ENCODE assay signal across 3 cellular contexts in the genomic region with DNA sequence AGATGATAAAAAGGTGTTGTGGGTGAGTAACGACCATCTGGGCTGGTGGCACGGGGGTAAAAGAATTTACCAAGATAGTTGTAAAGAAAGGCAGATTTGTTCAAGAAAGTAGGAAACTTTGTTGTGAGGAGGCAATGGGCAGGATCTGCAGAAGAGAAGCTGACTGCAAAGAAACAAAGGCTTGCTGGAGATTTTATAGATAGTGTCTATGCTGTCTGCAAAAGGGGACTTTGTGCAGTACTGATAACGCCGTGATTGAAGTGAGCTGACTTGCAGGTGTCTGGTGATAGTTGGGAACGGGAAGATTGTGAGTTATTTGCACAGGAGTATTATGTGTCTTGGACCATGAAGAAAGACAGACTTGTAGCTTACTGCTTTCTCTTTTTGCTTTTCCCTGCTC.
TF ChIP-seq lines count a peak whose summit lies in the region.

No MANE protein-coding gene starts in this region.

TF ChIP-seq in SK-N-SH, 30 proteins besides CTCF, POLR2A, EP300 and RAD21:
- no peak for TF ChIP-seq TAF1 (IDR thresholded peaks at IDR 0.05; ENCODE audit: borderline replicate concordance, low read depth, low read length)
- TF ChIP-seq GATA2 (CRISPR knock-in tag; IDR thresholded peaks at IDR 0.05), result peak; percentile 50
- TF ChIP-seq GABPA (IDR thresholded peaks at IDR 0.05; ENCODE audit: low read depth), result no peak
- TF ChIP-seq, protein P1, sequence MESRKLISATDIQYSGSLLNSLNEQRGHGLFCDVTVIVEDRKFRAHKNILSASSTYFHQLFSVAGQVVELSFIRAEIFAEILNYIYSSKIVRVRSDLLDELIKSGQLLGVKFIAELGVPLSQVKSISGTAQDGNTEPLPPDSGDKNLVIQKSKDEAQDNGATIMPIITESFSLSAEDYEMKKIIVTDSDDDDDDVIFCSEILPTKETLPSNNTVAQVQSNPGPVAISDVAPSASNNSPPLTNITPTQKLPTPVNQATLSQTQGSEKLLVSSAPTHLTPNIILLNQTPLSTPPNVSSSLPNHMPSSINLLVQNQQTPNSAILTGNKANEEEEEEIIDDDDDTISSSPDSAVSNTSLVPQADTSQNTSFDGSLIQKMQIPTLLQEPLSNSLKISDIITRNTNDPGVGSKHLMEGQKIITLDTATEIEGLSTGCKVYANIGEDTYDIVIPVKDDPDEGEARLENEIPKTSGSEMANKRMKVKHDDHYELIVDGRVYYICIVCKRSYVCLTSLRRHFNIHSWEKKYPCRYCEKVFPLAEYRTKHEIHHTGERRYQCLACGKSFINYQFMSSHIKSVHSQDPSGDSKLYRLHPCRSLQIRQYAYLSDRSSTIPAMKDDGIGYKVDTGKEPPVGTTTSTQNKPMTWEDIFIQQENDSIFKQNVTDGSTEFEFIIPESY (IDR thresholded peaks at IDR 0.05; ENCODE audit: borderline replicate concordance, low read depth), result no peak
- TF ChIP-seq, protein P2, sequence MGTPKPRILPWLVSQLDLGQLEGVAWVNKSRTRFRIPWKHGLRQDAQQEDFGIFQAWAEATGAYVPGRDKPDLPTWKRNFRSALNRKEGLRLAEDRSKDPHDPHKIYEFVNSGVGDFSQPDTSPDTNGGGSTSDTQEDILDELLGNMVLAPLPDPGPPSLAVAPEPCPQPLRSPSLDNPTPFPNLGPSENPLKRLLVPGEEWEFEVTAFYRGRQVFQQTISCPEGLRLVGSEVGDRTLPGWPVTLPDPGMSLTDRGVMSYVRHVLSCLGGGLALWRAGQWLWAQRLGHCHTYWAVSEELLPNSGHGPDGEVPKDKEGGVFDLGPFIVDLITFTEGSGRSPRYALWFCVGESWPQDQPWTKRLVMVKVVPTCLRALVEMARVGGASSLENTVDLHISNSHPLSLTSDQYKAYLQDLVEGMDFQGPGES (IDR thresholded peaks at IDR 0.05; ENCODE audit: low read depth, low read length), result no peak
- TF ChIP-seq TEAD4 (IDR thresholded peaks at IDR 0.05; ENCODE audit: borderline replicate concordance, insufficient read depth), result no peak
- TF ChIP-seq ELF1 (IDR thresholded peaks at IDR 0.05), result no peak
- TF ChIP-seq MXI1 (IDR thresholded peaks at IDR 0.05; ENCODE audit: low read depth, low read length), result no peak

TF ChIP-seq in SK-N-SH treated with all-trans-retinoic acid at 6 μM for 48 hours, 23 proteins besides CTCF, POLR2A, EP300 and RAD21:
- TF ChIP-seq PPARA (CRISPR knock-in tag; IDR thresholded peaks at IDR 0.05; ENCODE audit: borderline replicate concordance) (no peak), SNAI2 (CRISPR knock-in tag; IDR thresholded peaks at IDR 0.05) (no peak), ZNF8 (CRISPR knock-in tag; IDR thresholded peaks at IDR 0.05) (no peak), GLIS3 (CRISPR knock-in tag; IDR thresholded peaks at IDR 0.05) (no peak), ZNF70 (CRISPR knock-in tag; IDR thresholded peaks at IDR 0.05) (no peak), CSDC2 (CRISPR knock-in tag; IDR thresholded peaks at IDR 0.05) (no peak), ZC3H10 (CRISPR knock-in tag; IDR thresholded peaks at IDR 0.05) (no peak), ESRRG (CRISPR knock-in tag; IDR thresholded peaks at IDR 0.05) (no peak), ARNTL (CRISPR knock-in tag; IDR thresholded peaks at IDR 0.05; ENCODE audit: borderline replicate concordance, low read depth) (no peak), OSR1 (CRISPR knock-in tag; IDR thresholded peaks at IDR 0.05) (no peak), ISL1 (CRISPR knock-in tag; IDR thresholded peaks at IDR 0.05) (no peak), ZFP30 (CRISPR knock-in tag; IDR thresholded peaks at IDR 0.05) (no peak)
- TF ChIP-seq, protein P3, sequence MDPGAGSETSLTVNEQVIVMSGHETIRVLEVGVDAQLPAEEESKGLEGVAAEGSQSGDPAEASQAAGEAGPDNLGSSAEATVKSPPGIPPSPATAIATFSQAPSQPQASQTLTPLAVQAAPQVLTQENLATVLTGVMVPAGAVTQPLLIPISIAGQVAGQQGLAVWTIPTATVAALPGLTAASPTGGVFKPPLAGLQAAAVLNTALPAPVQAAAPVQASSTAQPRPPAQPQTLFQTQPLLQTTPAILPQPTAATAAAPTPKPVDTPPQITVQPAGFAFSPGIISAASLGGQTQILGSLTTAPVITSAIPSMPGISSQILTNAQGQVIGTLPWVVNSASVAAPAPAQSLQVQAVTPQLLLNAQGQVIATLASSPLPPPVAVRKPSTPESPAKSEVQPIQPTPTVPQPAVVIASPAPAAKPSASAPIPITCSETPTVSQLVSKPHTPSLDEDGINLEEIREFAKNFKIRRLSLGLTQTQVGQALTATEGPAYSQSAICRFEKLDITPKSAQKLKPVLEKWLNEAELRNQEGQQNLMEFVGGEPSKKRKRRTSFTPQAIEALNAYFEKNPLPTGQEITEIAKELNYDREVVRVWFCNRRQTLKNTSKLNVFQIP (CRISPR knock-in tag; IDR thresholded peaks at IDR 0.05; ENCODE audit: borderline replicate concordance, low read depth), result no peak
- TF ChIP-seq, protein P4, sequence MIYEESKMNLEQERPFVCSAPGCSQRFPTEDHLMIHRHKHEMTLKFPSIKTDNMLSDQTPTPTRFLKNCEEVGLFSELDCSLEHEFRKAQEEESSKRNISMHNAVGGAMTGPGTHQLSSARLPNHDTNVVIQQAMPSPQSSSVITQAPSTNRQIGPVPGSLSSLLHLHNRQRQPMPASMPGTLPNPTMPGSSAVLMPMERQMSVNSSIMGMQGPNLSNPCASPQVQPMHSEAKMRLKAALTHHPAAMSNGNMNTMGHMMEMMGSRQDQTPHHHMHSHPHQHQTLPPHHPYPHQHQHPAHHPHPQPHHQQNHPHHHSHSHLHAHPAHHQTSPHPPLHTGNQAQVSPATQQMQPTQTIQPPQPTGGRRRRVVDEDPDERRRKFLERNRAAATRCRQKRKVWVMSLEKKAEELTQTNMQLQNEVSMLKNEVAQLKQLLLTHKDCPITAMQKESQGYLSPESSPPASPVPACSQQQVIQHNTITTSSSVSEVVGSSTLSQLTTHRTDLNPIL (CRISPR knock-in tag; IDR thresholded peaks at IDR 0.05; ENCODE audit: low read depth), result no peak
- TF ChIP-seq, protein P5, sequence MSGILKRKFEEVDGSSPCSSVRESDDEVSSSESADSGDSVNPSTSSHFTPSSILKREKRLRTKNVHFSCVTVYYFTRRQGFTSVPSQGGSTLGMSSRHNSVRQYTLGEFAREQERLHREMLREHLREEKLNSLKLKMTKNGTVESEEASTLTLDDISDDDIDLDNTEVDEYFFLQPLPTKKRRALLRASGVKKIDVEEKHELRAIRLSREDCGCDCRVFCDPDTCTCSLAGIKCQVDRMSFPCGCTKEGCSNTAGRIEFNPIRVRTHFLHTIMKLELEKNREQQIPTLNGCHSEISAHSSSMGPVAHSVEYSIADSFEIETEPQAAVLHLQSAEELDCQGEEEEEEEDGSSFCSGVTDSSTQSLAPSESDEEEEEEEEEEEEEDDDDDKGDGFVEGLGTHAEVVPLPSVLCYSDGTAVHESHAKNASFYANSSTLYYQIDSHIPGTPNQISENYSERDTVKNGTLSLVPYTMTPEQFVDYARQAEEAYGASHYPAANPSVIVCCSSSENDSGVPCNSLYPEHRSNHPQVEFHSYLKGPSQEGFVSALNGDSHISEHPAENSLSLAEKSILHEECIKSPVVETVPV (CRISPR knock-in tag; IDR thresholded peaks at IDR 0.05), result no peak

TF ChIP-seq in K562, 482 proteins besides CTCF, POLR2A, EP300 and RAD21:
- TF ChIP-seq ARID1B (IDR thresholded peaks at IDR 0.05) (peak; percentile 48; the same call in 1 of the 2 replicates), ARHGAP35 (IDR thresholded peaks at IDR 0.05; ENCODE audit: partially characterized antibody) (no peak), ZNF717 (CRISPR knock-in tag; IDR thresholded peaks at IDR 0.05) (no peak), RCOR1 (IDR thresholded peaks at IDR 0.05; ENCODE audit: borderline replicate concordance in 1 of 2, low read depth in 2 of 2, low read length in 2 of 2) (peak; percentile 20 to 96; a peak in 3 of 4 replicates), ZNF253 (CRISPR knock-in tag; conservative IDR thresholded peaks at IDR 0.05) (no peak), KLF16 (IDR thresholded peaks at IDR 0.05) (peak; percentile 29; the same call in 1 of the 2 replicates), TAL1 (IDR thresholded peaks at IDR 0.05) (peak; percentile 51; the same call in 1 of the 2 replicates), NCOR1 (IDR thresholded peaks at IDR 0.05) (peak; percentile 44; the same call in 1 of the 2 replicates), CBFA2T3 (IDR thresholded peaks at IDR 0.05) (peak; percentile 82), HDAC2 (IDR thresholded peaks at IDR 0.05) (0 out of 2 replicates have a peak, but pooled peaks have one; percentile 49), YBX1 (IDR thresholded peaks at IDR 0.05) (no peak), BRF1 (IDR thresholded peaks at IDR 0.05; ENCODE audit: borderline replicate concordance, extremely low read depth, insufficient read length) (no peak), KDM1A (IDR thresholded peaks at IDR 0.05) (peak; percentile 71 to 77), CBFA2T2 (conservative IDR thresholded peaks at IDR 0.05) (peak; percentile 63), SMAD4 (CRISPR knock-in tag; conservative IDR thresholded peaks at IDR 0.05) (0 out of 2 replicates have a peak, but pooled peaks have one; percentile 34), TCF3 (CRISPR knock-in tag; IDR thresholded peaks at IDR 0.05) (0 out of 2 replicates have a peak, but pooled peaks have one; percentile 34), TEAD4 (IDR thresholded peaks at IDR 0.05; ENCODE audit: low read length) (peak; percentile 47; the same call in 1 of the 2 replicates), TEAD4 (CRISPR knock-in tag; IDR thresholded peaks at IDR 0.05; ENCODE audit: borderline replicate concordance) (no peak), SOX6 (IDR thresholded peaks at IDR 0.05) (peak; percentile 71), GATA2 (CRISPR knock-in tag; IDR thresholded peaks at IDR 0.05) (0 out of 2 replicates have a peak, but pooled peaks have one; percentile 20)
- TF ChIP-seq, protein P6, sequence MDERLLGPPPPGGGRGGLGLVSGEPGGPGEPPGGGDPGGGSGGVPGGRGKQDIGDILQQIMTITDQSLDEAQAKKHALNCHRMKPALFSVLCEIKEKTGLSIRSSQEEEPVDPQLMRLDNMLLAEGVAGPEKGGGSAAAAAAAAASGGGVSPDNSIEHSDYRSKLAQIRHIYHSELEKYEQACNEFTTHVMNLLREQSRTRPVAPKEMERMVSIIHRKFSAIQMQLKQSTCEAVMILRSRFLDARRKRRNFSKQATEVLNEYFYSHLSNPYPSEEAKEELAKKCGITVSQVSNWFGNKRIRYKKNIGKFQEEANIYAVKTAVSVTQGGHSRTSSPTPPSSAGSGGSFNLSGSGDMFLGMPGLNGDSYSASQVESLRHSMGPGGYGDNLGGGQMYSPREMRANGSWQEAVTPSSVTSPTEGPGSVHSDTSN (CRISPR knock-in tag; IDR thresholded peaks at IDR 0.05; ENCODE audit: low read depth), result no peak
- TF ChIP-seq, protein P6 (tag; conservative IDR thresholded peaks at IDR 0.05; ENCODE audit: low read depth), result no peak
TF ChIP-seq in K562: peak in this region for 14.
